13 cellular contexts compared by ENCODE assay signal in genomic region chr5:14743601-14744295, GRCh38.
DNase-seq lines count a peak whose midpoint lies in the region; ATAC-seq and TF ChIP-seq lines count a peak whose summit lies in the region.
"Had no signal": no experiment of that assay in that cellular context is flagged by ENCODE, and none has a peak within 500 bp of the region (broad histone marks: within the 10 kb centered on the region; RNA-seq: fewer than 3 reads in every experiment).

No MANE protein-coding gene starts in this region.

- no peak for DNase-seq in stimulated activated naive CD8-positive, alpha-beta T cell treated with anti-CD3 and anti-CD28 coated beads, Interleukin-15, amount 100 ng/mL, for 72 hours
- DNase-seq in OCI-LY7 (ENCODE audit: low spot score) (no peak), fibroblast of mammary gland (ENCODE audit: low read depth) (peak; percentile 30), KG1 (lab: John Stamatoyannopoulos, UW) (no peak), SK-N-DZ (ENCODE audit: low spot score) (no peak), HT-29 (ENCODE audit: low spot score) (no peak), progenitor cell of endocrine pancreas (ENCODE audit: low spot score, unreplicated experiment) (no peak)
- DNase-seq: activated T-cell treated with anti-CD3 and anti-CD28 coated beads, Interleukin-2, amount 50 U/mL, for 48 hours; Caco-2; colonic mucosa; NCI-H1092 had no signal

- no peak for TF ChIP-seq CTCF in OCI-LY7 (conservative IDR thresholded peaks at IDR 0.05; ENCODE audit: low read length)
- no peak for TF ChIP-seq CTCF in fibroblast of mammary gland (conservative IDR thresholded peaks at IDR 0.05; ENCODE audit: control insufficient read depth, insufficient read depth, low read depth, low read length)
- no peak for TF ChIP-seq CTCF in progenitor cell of endocrine pancreas (IDR thresholded peaks at IDR 0.05; ENCODE audit: unreplicated experiment)

- H3K4me1 ChIP-seq in OCI-LY7 (ENCODE audit: insufficient read depth, low read length, poor library complexity, severe bottlenecking): peaks cover 38% of the 10 kb centered on the region
- H3K4me1 ChIP-seq: Caco-2, colonic mucosa had no signal

- H3K9me2 ChIP-seq in OCI-LY7 (ENCODE audit: insufficient read depth, low read length): no peaks in the 10 kb centered on the region

- peaks cover 29% of the 10 kb centered on the region for H3K36me3 ChIP-seq in OCI-LY7 (ENCODE audit: insufficient read depth, low read length)
- H3K36me3 ChIP-seq: colonic mucosa had no signal

- H4K20me1 ChIP-seq in OCI-LY7 (ENCODE audit: insufficient read depth, low read length): no peaks in the 10 kb centered on the region

- CTCF ChIA-PET in OCI-LY7 (lab: Charles Lee; ENCODE audit: unreplicated experiment): interaction anchor here (1.0 kb wide), 1 partner anchor 14 kb away, joined by 3 read pairs; no protein-coding TSS in a partner anchor

- H3K9me3 Mint-ChIP-seq in stimulated activated naive CD8-positive, alpha-beta T cell treated with anti-CD3 and anti-CD28 coated beads, Interleukin-15, Interleukin-2, amounts not matched to agents 100 ng/mL and 50 ng/mL, for 24 hours: no peaks in the 10 kb centered on the region
- no peaks in the 10 kb centered on the region for H3K9me3 Mint-ChIP-seq in stimulated activated naive CD8-positive, alpha-beta T cell treated with anti-CD3 and anti-CD28 coated beads, Interleukin-15, amount 100 ng/mL, for 72 hours
- no peaks in the 10 kb centered on the region for H3K9me3 Mint-ChIP-seq in progenitor cell of endocrine pancreas (ENCODE audit: low read depth)

- no peaks in the 10 kb centered on the region for H3K79me2 ChIP-seq in OCI-LY7 (ENCODE audit: insufficient read depth, low read depth, low read length)

- no peak for ATAC-seq in stimulated activated naive CD8-positive, alpha-beta T cell treated with anti-CD3 and anti-CD28 coated beads, Interleukin-15, amount 100 ng/mL, for 72 hours

- peak overlapping the region; percentile 86 for H3K27ac ChIP-seq in OCI-LY7 (ENCODE audit: low read depth, low read length, poor library complexity, severe bottlenecking)
- H3K27ac ChIP-seq: colonic mucosa had no signal

- no peak overlapping the region for H3K4me3 Mint-ChIP-seq in stimulated activated naive CD8-positive, alpha-beta T cell treated with anti-CD3 and anti-CD28 coated beads, Interleukin-15, Interleukin-2, amounts not matched to agents 100 ng/mL and 50 ng/mL, for 24 hours
- H3K4me3 Mint-ChIP-seq in stimulated activated naive CD8-positive, alpha-beta T cell treated with anti-CD3 and anti-CD28 coated beads, Interleukin-15, amount 100 ng/mL, for 72 hours: no peak overlapping the region
- no peak overlapping the region for H3K4me3 Mint-ChIP-seq in progenitor cell of endocrine pancreas (ENCODE audit: low read depth)

- H3K4me2 ChIP-seq in OCI-LY7 (ENCODE audit: low read length): peak overlapping the region; percentile 65

- H3K27ac Mint-ChIP-seq in stimulated activated naive CD8-positive, alpha-beta T cell treated with anti-CD3 and anti-CD28 coated beads, Interleukin-15, Interleukin-2, amounts not matched to agents 100 ng/mL and 50 ng/mL, for 24 hours: peak overlapping the region; percentile 49
- H3K27ac Mint-ChIP-seq in stimulated activated naive CD8-positive, alpha-beta T cell treated with anti-CD3 and anti-CD28 coated beads, Interleukin-15, amount 100 ng/mL, for 72 hours: no peak overlapping the region
- no peak overlapping the region for H3K27ac Mint-ChIP-seq in progenitor cell of endocrine pancreas

- POLR2A ChIA-PET in OCI-LY7 (lab: Charles Lee): interaction anchor here (1.3 to 2.3 kb wide), 3 partner anchors 11 to 24 kb away, joined by 3 to 7 read pairs (median 6); no protein-coding TSS in a partner anchor

- H3K9me3 ChIP-seq in OCI-LY7 (ENCODE audit: low read length): no peaks in the 10 kb centered on the region
- H3K9me3 ChIP-seq: Caco-2, colonic mucosa had no signal

- no TSS peak for BruUV-seq in OCI-LY7 (replicated peaks; lab: Mats Ljungman, UMichigan)

- H2AFZ ChIP-seq in OCI-LY7 (ENCODE audit: low read length): no peak overlapping the region

- no peaks in the 10 kb centered on the region for H3K27me3 Mint-ChIP-seq in stimulated activated naive CD8-positive, alpha-beta T cell treated with anti-CD3 and anti-CD28 coated beads, Interleukin-15, Interleukin-2, amounts not matched to agents 100 ng/mL and 50 ng/mL, for 24 hours
- H3K27me3 Mint-ChIP-seq in stimulated activated naive CD8-positive, alpha-beta T cell treated with anti-CD3 and anti-CD28 coated beads, Interleukin-15, amount 100 ng/mL, for 72 hours: no peaks in the 10 kb centered on the region
- H3K27me3 Mint-ChIP-seq in progenitor cell of endocrine pancreas: no peaks in the 10 kb centered on the region

- intact Hi-C loops in OCI-LY7 (cut with micrococcal nuclease; ENCODE audit: unreplicated experiment): loop anchor here (5.0 kb wide), 1 partner anchor 129 kb away; the partner anchor contains the start of gene ANKH

- H3K36me3 Mint-ChIP-seq in stimulated activated naive CD8-positive, alpha-beta T cell treated with anti-CD3 and anti-CD28 coated beads, Interleukin-15, Interleukin-2, amounts not matched to agents 100 ng/mL and 50 ng/mL, for 24 hours (ENCODE audit: low read depth): peaks cover 75% of the 10 kb centered on the region
- H3K36me3 Mint-ChIP-seq in progenitor cell of endocrine pancreas (ENCODE audit: insufficient read depth): peaks cover 12% of the 10 kb centered on the region

- H3K4me3 ChIP-seq in OCI-LY7 (ENCODE audit: low read depth, low read length, poor library complexity, severe bottlenecking) (no peak overlapping the region), fibroblast of mammary gland (ENCODE audit: control insufficient read depth, low read depth, low read length) (no peak overlapping the region)
- H3K4me3 ChIP-seq: colonic mucosa, skin epidermis had no signal

- H3K4me1 Mint-ChIP-seq in stimulated activated naive CD8-positive, alpha-beta T cell treated with anti-CD3 and anti-CD28 coated beads, Interleukin-15, Interleukin-2, amounts not matched to agents 100 ng/mL and 50 ng/mL, for 24 hours (ENCODE audit: low read depth): peaks cover 41% of the 10 kb centered on the region
- peaks cover 27% of the 10 kb centered on the region for H3K4me1 Mint-ChIP-seq in stimulated activated naive CD8-positive, alpha-beta T cell treated with anti-CD3 and anti-CD28 coated beads, Interleukin-15, amount 100 ng/mL, for 72 hours
- H3K4me1 Mint-ChIP-seq in progenitor cell of endocrine pancreas (ENCODE audit: low read depth): peaks cover 4% of the 10 kb centered on the region
